ENCODE assay signal across 1 cellular context in genomic region chr1:207565546-207566468, GRCh38.
TF ChIP-seq lines count a peak whose summit lies in the region.

No MANE protein-coding gene starts in this region.

TF ChIP-seq in HCT116, 20 proteins besides CTCF, POLR2A, EP300 and RAD21 (continued from another document):
- TF ChIP-seq ELF1 (IDR thresholded peaks at IDR 0.05; ENCODE audit: borderline replicate concordance, low read depth) (no peak), YY1 (IDR thresholded peaks at IDR 0.05; ENCODE audit: extremely low read depth, insufficient replicate concordance, low read depth, low read length) (no peak), ATF3 (IDR thresholded peaks at IDR 0.05) (no peak), EZH2 (IDR thresholded peaks at IDR 0.05) (no peak), ZBTB33 (IDR thresholded peaks at IDR 0.05; ENCODE audit: extremely low read depth, insufficient replicate concordance, low read length) (no peak), CBX3 (IDR thresholded peaks at IDR 0.05; ENCODE audit: low read depth) (no peak), FOSL1 (IDR thresholded peaks at IDR 0.05; ENCODE audit: low read depth) (no peak), POLR2AphosphoS5 (IDR thresholded peaks at IDR 0.05; ENCODE audit: low read depth, low read length) (no peak), ZNF274 (IDR thresholded peaks at IDR 0.05; ENCODE audit: low read depth, low read length) (no peak), EGR1 (IDR thresholded peaks at IDR 0.05; ENCODE audit: low read depth) (no peak), JUND (IDR thresholded peaks at IDR 0.05) (no peak), ZFX (IDR thresholded peaks at IDR 0.05) (no peak), EZH2phosphoT487 (IDR thresholded peaks at IDR 0.05; ENCODE audit: borderline replicate concordance) (no peak), SRF (IDR thresholded peaks at IDR 0.05; ENCODE audit: low read depth) (no peak), TCF7L2 (IDR thresholded peaks at IDR 0.05; ENCODE audit: borderline replicate concordance, extremely low read depth, insufficient read depth, insufficient read length) (no peak), CEBPB (IDR thresholded peaks at IDR 0.05; ENCODE audit: low read depth) (no peak), SP1 (IDR thresholded peaks at IDR 0.05; ENCODE audit: low read depth) (no peak)
